Comparison of ENCODE assay signal across 1 cellular context in the genomic region with DNA sequence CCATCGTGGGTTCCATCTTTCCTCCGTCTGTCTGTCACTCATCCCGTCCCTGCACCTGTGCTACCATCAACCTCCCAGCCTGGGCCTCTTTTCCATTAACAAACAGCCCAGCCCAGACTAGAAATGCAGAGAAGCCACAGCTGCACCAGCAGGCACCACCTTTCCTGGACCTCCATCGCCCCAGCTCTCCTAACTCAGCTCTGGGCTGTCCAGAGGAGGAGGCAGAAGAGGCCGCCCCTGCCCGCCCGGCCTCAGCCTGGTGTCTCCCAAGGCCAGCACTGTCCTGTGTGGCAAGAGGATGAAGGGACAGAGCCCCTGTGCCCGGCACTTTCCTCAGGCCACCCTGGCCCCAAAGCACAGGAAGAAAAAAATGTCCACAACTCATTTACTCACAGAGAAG.
TF ChIP-seq lines count a peak whose summit lies in the region.

No MANE protein-coding gene starts in this region.

TF ChIP-seq in IMR-90, 13 proteins besides CTCF, POLR2A, EP300 and RAD21:
- TF ChIP-seq BHLHE40 (IDR thresholded peaks at IDR 0.05; ENCODE audit: low read depth, low read length) (no peak), FOS (IDR thresholded peaks at IDR 0.05; ENCODE audit: low read depth, low read length) (no peak), MAZ (IDR thresholded peaks at IDR 0.05; ENCODE audit: borderline replicate concordance, low read depth, low read length) (no peak), CEBPB (IDR thresholded peaks at IDR 0.05; ENCODE audit: low read depth, low read length) (no peak), USF2 (IDR thresholded peaks at IDR 0.05; ENCODE audit: low read depth, low read length) (no peak), MAFK (IDR thresholded peaks at IDR 0.05; ENCODE audit: low read depth, low read length) (no peak), NFE2L2 (IDR thresholded peaks at IDR 0.05; ENCODE audit: low read depth, low read length) (no peak), MXI1 (IDR thresholded peaks at IDR 0.05; ENCODE audit: borderline replicate concordance, low read depth, low read length) (no peak), SMC3 (IDR thresholded peaks at IDR 0.05; ENCODE audit: low read depth, low read length) (no peak), RFX5 (IDR thresholded peaks at IDR 0.05; ENCODE audit: low read depth, low read length) (no peak), CHD1 (IDR thresholded peaks at IDR 0.05; ENCODE audit: low read depth, low read length) (no peak)
- TF ChIP-seq, protein P1, sequence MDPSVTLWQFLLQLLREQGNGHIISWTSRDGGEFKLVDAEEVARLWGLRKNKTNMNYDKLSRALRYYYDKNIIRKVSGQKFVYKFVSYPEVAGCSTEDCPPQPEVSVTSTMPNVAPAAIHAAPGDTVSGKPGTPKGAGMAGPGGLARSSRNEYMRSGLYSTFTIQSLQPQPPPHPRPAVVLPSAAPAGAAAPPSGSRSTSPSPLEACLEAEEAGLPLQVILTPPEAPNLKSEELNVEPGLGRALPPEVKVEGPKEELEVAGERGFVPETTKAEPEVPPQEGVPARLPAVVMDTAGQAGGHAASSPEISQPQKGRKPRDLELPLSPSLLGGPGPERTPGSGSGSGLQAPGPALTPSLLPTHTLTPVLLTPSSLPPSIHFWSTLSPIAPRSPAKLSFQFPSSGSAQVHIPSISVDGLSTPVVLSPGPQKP (IDR thresholded peaks at IDR 0.05; ENCODE audit: borderline replicate concordance, low read depth, low read length) = no peak
TF ChIP-seq in IMR-90: peak in this region for 0.
